In the genomic region with DNA sequence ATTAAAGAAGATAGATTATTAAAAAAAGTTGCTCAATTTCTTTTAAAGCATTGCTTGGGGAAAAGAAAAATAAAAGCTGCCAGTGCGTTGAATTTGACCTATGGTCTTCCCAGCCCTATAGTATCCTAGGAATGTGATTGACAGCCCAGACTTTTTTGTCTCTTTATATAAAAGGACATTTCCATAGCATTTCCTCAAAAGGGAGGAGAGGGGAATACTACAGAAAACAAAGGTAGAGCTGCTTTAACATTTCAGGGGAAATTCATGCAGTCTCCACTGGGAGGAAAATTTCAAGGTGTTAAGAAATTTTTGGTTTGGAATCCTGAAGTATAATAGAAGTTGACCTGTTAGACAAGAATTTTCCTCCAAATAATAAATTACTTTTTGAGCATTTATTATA, we compare ENCODE assay signal across 8 cellular contexts. TPM values are rescaled to one million over a fixed set of nuclear protein-coding genes. Genes with fewer than 3 reads are reported as not detected.
"Had no signal": no experiment of that assay in that cellular context is flagged by ENCODE, and none has a peak within 500 bp of the region (broad histone marks: within the 10 kb centered on the region; RNA-seq: fewer than 3 reads in every experiment).

No MANE protein-coding gene starts in this region.

- H2AFZ ChIP-seq: GM23248 had no signal

- H3K9ac ChIP-seq: GM23248 had no signal

- H3K4me3 Mint-ChIP-seq: HFFc6 had no signal

- H3K9me3 Mint-ChIP-seq: HFFc6 had no signal

- H3K27ac ChIP-seq: GM23248, HL-60 had no signal

- H3K4me3 ChIP-seq: GM23248, K562 had no signal

- H3K27ac Mint-ChIP-seq: HFFc6 had no signal

RNA-seq across cellular contexts. Expression of a gene that starts 17.9 kb away (rescaled TPM):
- total RNA-seq: GM23248, H4, H7, HFFc6, HT1080, IMR-90, K562 had no signal
- polyA plus RNA-seq: GM23248, IMR-90 had no signal
